In genomic region chr11:57348052-57348451, GRCh38 we compare ENCODE assay signal across 1 cellular context.
TF ChIP-seq lines count a peak whose summit lies in the region.

No MANE protein-coding gene starts in this region.

TF ChIP-seq in K562, 482 proteins besides CTCF, POLR2A, EP300 and RAD21:
- no peak for TF ChIP-seq WHSC1 (IDR thresholded peaks at IDR 0.05; ENCODE audit: low read length)
- TF ChIP-seq MCM2 (IDR thresholded peaks at IDR 0.05; ENCODE audit: low read depth): no peak
- no peak for TF ChIP-seq SMAD3 (CRISPR knock-in tag; conservative IDR thresholded peaks at IDR 0.05)
- TF ChIP-seq CREBBP (IDR thresholded peaks at IDR 0.05; ENCODE audit: low read depth, low read length): no peak
- TF ChIP-seq ZNF445 (CRISPR knock-in tag; IDR thresholded peaks at IDR 0.05; ENCODE audit: low read depth): no peak
- TF ChIP-seq MYBL2 (IDR thresholded peaks at IDR 0.05; ENCODE audit: low read depth): no peak
- no peak for TF ChIP-seq MYBL2 (CRISPR knock-in tag; IDR thresholded peaks at IDR 0.05; ENCODE audit: borderline replicate concordance)
- no peak for TF ChIP-seq BRF2 (IDR thresholded peaks at IDR 0.05; ENCODE audit: borderline replicate concordance, insufficient read depth, insufficient read length)
- no peak for TF ChIP-seq EGR1 (conservative IDR thresholded peaks at IDR 0.05)
- no peak for TF ChIP-seq TAF15 (IDR thresholded peaks at IDR 0.05; ENCODE audit: low read depth, low read length)
TF ChIP-seq in K562: peak in this region for 0.
